In genomic region chr9:108783318-108784127, GRCh38 we compare ENCODE assay signal across 20 cellular contexts.
DNase-seq lines count a peak whose midpoint lies in the region; FAIRE-seq and TF ChIP-seq lines count a peak whose summit lies in the region.
"Had no signal": no experiment of that assay in that cellular context is flagged by ENCODE, and none has a peak within 500 bp of the region (broad histone marks: within the 10 kb centered on the region; RNA-seq: fewer than 3 reads in every experiment).

No MANE protein-coding gene starts in this region.

- H4K20me1 ChIP-seq in keratinocyte (ENCODE audit: control insufficient read depth, extremely low read depth, insufficient read depth, low read length) = no peaks in the 10 kb centered on the region

- dilution Hi-C loops in keratinocyte (cut with MboI; ENCODE audit: extremely low pct_ligation_motif_present, low sequenced_read_pairs) = no loop called here

- CTCF ChIA-PET in GM10248 (lab: Yijun Ruan, JAX) = no interaction called here

- H3K9me1 ChIP-seq in keratinocyte (ENCODE audit: control insufficient read depth, extremely low read depth, insufficient read depth, low read length) = peaks cover 2% of the 10 kb centered on the region

- H3K4me2 ChIP-seq in keratinocyte (ENCODE audit: control insufficient read depth, extremely low read depth, insufficient read depth, low read depth, low read length) = peak overlapping the region; percentile 48

- POLR2A ChIA-PET in GM10248 (lab: Yijun Ruan, JAX) = no interaction called here

- no peaks in the 10 kb centered on the region for H3K27me3 ChIP-seq in keratinocyte (ENCODE audit: control insufficient read depth, extremely low read depth, insufficient read depth, low read length)
- peaks cover 4 to 5% (median 4%) of the 10 kb centered on the region in 3 donors for H3K27me3 ChIP-seq in skeletal muscle tissue (ENCODE audit: control insufficient read depth in 3 of 3, insufficient read depth in 3 of 3, low read length in 3 of 3)
- H3K27me3 ChIP-seq: MG63 had no signal

- H2AFZ ChIP-seq in keratinocyte (ENCODE audit: control insufficient read depth, low read length) = peak overlapping the region; percentile 85

- DNase-seq in MV-4-11 (lab: John Stamatoyannopoulos, UW) (peak; percentile 32), caudate nucleus (lab: John Stamatoyannopoulos, UW) (peak in 10 of 61 donors; percentile 0 to 35 (median 12)), keratinocyte (ENCODE audit: low read depth, low spot score) (no peak), NCI-H2029 treated with DMSO at 0.1 percent for 48 hours (lab: John Stamatoyannopoulos, UW) (no peak), GM10248 (ENCODE audit: extremely low spot score) (no peak), NCI-H748 treated with DMSO at 0.1 percent for 48 hours (lab: John Stamatoyannopoulos, UW) (no peak)
- DNase-seq: activated CD4-positive, alpha-beta T cell treated with anti-CD3 and anti-CD28 coated beads for 48 hours; activated CD8-positive, alpha-beta memory T cell treated with anti-CD3 and anti-CD28 coated beads, Interleukin-2, amount 50 U/mL, for 48 hours; aorta; Caco-2; foreskin melanocyte; GOT3; MG63; NCI-H1930; PC-3; stimulated activated CD4-positive, alpha-beta T cell treated with anti-CD3 and anti-CD28 coated beads, Interleukin-2, amount 100 ng/mL, for 24 hours; stomach had no signal

- no peaks in the 10 kb centered on the region for H3K36me3 ChIP-seq in keratinocyte (ENCODE audit: control insufficient read depth in 2 of 2, extremely low read depth in 1 of 2, insufficient read depth in 2 of 2, low read length in 2 of 2)
- no peaks in the 10 kb centered on the region for H3K36me3 ChIP-seq in skeletal muscle tissue (ENCODE audit: control insufficient read depth in 3 of 3, insufficient read depth in 3 of 3, low read length in 3 of 3)
- H3K36me3 ChIP-seq: MG63, stomach had no signal

- H3K4me3 ChIP-seq in keratinocyte (ENCODE audit: control insufficient read depth in 2 of 3, extremely low read depth in 1 of 3, insufficient read depth in 2 of 3, low read depth in 1 of 3, low read length in 3 of 3) (peak overlapping the region in 1 of 3 experiments; percentile 21), skeletal muscle tissue (ENCODE audit: low read length in 3 of 3) (peak overlapping the region; percentile 7 to 52 (median 27))
- H3K4me3 ChIP-seq: MG63, stomach had no signal

- H3K9ac ChIP-seq in keratinocyte (ENCODE audit: control insufficient read depth, extremely low read depth, insufficient read depth, low read length) (no peak overlapping the region), skeletal muscle tissue (ENCODE audit: low read depth in 1 of 3, low read length in 3 of 3) (peak overlapping the region; percentile 15 to 51 (median 38))

- H3K4me1 ChIP-seq in keratinocyte (ENCODE audit: control insufficient read depth, extremely low read depth, insufficient read depth, low read length) (peaks cover 60% of the 10 kb centered on the region), skeletal muscle tissue (ENCODE audit: control insufficient read depth in 3 of 3, insufficient read depth in 3 of 3, low read length in 3 of 3) (peaks cover 14 to 18% (median 15%) of the 10 kb centered on the region in 3 donors)

- H3K9me3 ChIP-seq in keratinocyte (ENCODE audit: control insufficient read depth, low read depth, low read length) = no peaks in the 10 kb centered on the region
- no peaks in the 10 kb centered on the region for H3K9me3 ChIP-seq in skeletal muscle tissue (ENCODE audit: control insufficient read depth in 3 of 3, low read length in 3 of 3)
- H3K9me3 ChIP-seq: Caco-2, MG63, stomach had no signal

- FAIRE-seq in keratinocyte (lab: Jason Lieb, UNC) = no peak
- FAIRE-seq: colon, endothelial cell of umbilical vein had no signal

- TF ChIP-seq CTCF in keratinocyte (optimal IDR thresholded peaks at IDR 0.05 in 1 of 3, IDR thresholded peaks at IDR 0.05 in 1 of 3, conservative IDR thresholded peaks at IDR 0.05 in 1 of 3; ENCODE audit: extremely low read depth in 1 of 3, insufficient read depth in 2 of 3, low read length in 3 of 3) = no peak
- no peak for TF ChIP-seq CTCF in GM10248 (IDR thresholded peaks at IDR 0.05; ENCODE audit: control extremely low read depth, extremely low read depth, low read depth, missing control alignments)

- peak overlapping the region; percentile 56 for H3K27ac ChIP-seq in caudate nucleus (ENCODE audit: low read depth, low read length)
- H3K27ac ChIP-seq in keratinocyte (ENCODE audit: control insufficient read depth, insufficient read depth, low read length) = no peak overlapping the region
- H3K27ac ChIP-seq in skeletal muscle tissue (ENCODE audit: low read depth, low read length) = peak overlapping the region; percentile 17
- H3K27ac ChIP-seq: stomach had no signal

- H3K79me2 ChIP-seq in keratinocyte (ENCODE audit: control insufficient read depth, insufficient read depth, low read length) = no peaks in the 10 kb centered on the region
